16 cellular contexts compared by ENCODE assay signal in the genomic region with DNA sequence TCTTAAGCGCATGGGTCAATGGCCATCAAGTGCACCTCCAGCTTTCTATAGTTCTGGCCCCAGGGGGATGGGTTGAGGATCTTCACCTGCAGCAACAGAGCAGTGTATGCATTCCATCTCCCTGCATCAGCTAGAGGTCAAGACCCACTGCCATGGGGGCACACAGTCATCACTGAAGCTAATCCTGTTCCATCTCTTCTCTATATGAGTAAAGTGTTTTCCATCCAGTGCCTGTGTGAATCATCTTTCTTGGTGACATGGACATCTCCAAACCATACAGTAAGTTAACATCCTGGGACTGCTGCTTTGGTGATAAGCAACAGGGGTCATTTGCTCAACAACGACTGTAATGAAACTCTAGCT. TPM values are rescaled to one million over a fixed set of nuclear protein-coding genes. Genes with fewer than 3 reads are reported as not detected.
"Had no signal": no experiment of that assay in that cellular context is flagged by ENCODE, and none has a peak within 500 bp of the region (broad histone marks: within the 10 kb centered on the region; RNA-seq: fewer than 3 reads in every experiment).

No MANE protein-coding gene starts in this region.

- H3K27me3 ChIP-seq: ascending aorta, pancreas, vagina had no signal

- H3K36me3 ChIP-seq: ascending aorta, cardiac muscle cell, esophagus muscularis mucosa, pancreas, vagina had no signal

- ATAC-seq: left ventricle myocardium superior; naive thymus-derived CD8-positive, alpha-beta T cell; pancreas; stimulated activated naive B cell treated with anti-CD40 and anti-IgM and Interleukin-4, amounts not matched to agents 10 μg/mL and 1 μg/mL and 100 μg/mL, for 72 hours; T-helper 17 cell had no signal

- DNase-seq: activated CD4-positive, alpha-beta T cell treated with anti-CD3 and anti-CD28 coated beads, Interleukin-2, amount 10 ng/mL, durations not matched to agents 7 days and 5 days; activated CD4-positive, CD25-positive, alpha-beta regulatory T cell; activated CD8-positive, alpha-beta memory T cell treated with anti-CD3 and anti-CD28 coated beads, Interleukin-2, amount 50 U/mL, for 48 hours; left ventricle myocardium superior; naive thymus-derived CD8-positive, alpha-beta T cell; pancreas; stimulated activated CD4-positive, alpha-beta T cell treated with anti-CD3 and anti-CD28 coated beads, Interleukin-2, amount 100 ng/mL, for 48 hours; stimulated activated naive B cell treated with anti-CD40 and anti-IgM and Interleukin-4, amounts not matched to agents 10 μg/mL and 1 μg/mL and 100 μg/mL, for 72 hours; T-helper 17 cell had no signal

- H3K4me1 ChIP-seq: ascending aorta had no signal

- H3K9me3 ChIP-seq: ascending aorta, pancreas, vagina had no signal

- H3K4me3 ChIP-seq: ascending aorta, cardiac muscle cell, esophagus muscularis mucosa, hepatocyte, pancreas, tibial nerve, vagina had no signal

- H3K27ac ChIP-seq: ascending aorta, cardiac muscle cell, esophagus muscularis mucosa, hepatocyte, pancreas, tibial nerve, vagina had no signal

RNA-seq across cellular contexts. Expression of gene ENTPD3, which starts 4.4 kb away (rescaled TPM):
- total RNA-seq: activated CD4-positive, alpha-beta T cell treated with anti-CD3 and anti-CD28 coated beads, Interleukin-2, amount 10 ng/mL, durations not matched to agents 7 days and 5 days; glomerular endothelial cell; naive thymus-derived CD8-positive, alpha-beta T cell; T-helper 17 cell had no signal
- polyA plus RNA-seq: naive thymus-derived CD8-positive, alpha-beta T cell had no signal
